In genomic region chr2:217935245-217935879, GRCh38 we compare ENCODE assay signal across 11 cellular contexts.
A peak's percentile ranks its signal among the peaks of the same experiment; 100 is the strongest.
DNase-seq lines count a peak whose midpoint lies in the region; ATAC-seq, FAIRE-seq and TF ChIP-seq lines count a peak whose summit lies in the region.
"Had no signal": no experiment of that assay in that cellular context is flagged by ENCODE, and none has a peak within 500 bp of the region (broad histone marks: within the 10 kb centered on the region; RNA-seq: fewer than 3 reads in every experiment).

No MANE protein-coding gene starts in this region.

- peaks cover 14% of the 10 kb centered on the region for H3K27me3 Mint-ChIP-seq in activated T-cell treated with anti-CD3 and anti-CD28 coated beads, Interleukin-2, amount 50 U/mL, for 4 hours (ENCODE audit: low read depth)
- peaks cover 13% of the 10 kb centered on the region for H3K27me3 Mint-ChIP-seq in progenitor cell of endocrine pancreas

- H3K4me3 Mint-ChIP-seq in activated T-cell treated with anti-CD3 and anti-CD28 coated beads, Interleukin-2, amount 50 U/mL, for 4 hours, result no peak overlapping the region
- no peak overlapping the region for H3K4me3 Mint-ChIP-seq in progenitor cell of endocrine pancreas (ENCODE audit: low read depth)
- H3K4me3 Mint-ChIP-seq: T-helper 1 cell treated with Interleukin-12 subunit alpha and Interleukin-12 subunit beta and Interleukin-4 antibody, amounts not matched to agents 30 μg/mL and 1 μg/mL, for 36 hours had no signal

- H3K4me1 ChIP-seq in esophagus muscularis mucosa (peaks cover 97 to 100% (median 98%) of the 10 kb centered on the region in 4 donors), mesenchymal stem cell (ENCODE audit: control insufficient read depth, insufficient read depth, low read depth, low read length) (peaks cover 67% of the 10 kb centered on the region), thoracic aorta (ENCODE audit: control insufficient read depth in 1 of 2, low read depth in 2 of 2) (peaks cover 55 to 92% of the 10 kb centered on the region in 2 donors)

- no peak for TF ChIP-seq EP300 in esophagus muscularis mucosa (IDR thresholded peaks at IDR 0.05)

- no peak overlapping the region for H2AFZ ChIP-seq in mesenchymal stem cell (ENCODE audit: low read depth, low read length)

- H3K36me3 Mint-ChIP-seq in activated T-cell treated with anti-CD3 and anti-CD28 coated beads, Interleukin-2, amount 50 U/mL, for 4 hours (ENCODE audit: insufficient read depth), result no peaks in the 10 kb centered on the region
- no peaks in the 10 kb centered on the region for H3K36me3 Mint-ChIP-seq in progenitor cell of endocrine pancreas (ENCODE audit: insufficient read depth)

- peak overlapping the region; percentile 14 to 81 for H3K18ac ChIP-seq in mesenchymal stem cell (ENCODE audit: low read depth in 1 of 2, low read length in 2 of 2)

- H3K9me3 ChIP-seq in esophagus muscularis mucosa (no peaks in the 10 kb centered on the region), mesenchymal stem cell (ENCODE audit: control insufficient read depth, low read length) (no peaks in the 10 kb centered on the region), thoracic aorta (no peaks in the 10 kb centered on the region)

- H2BK120ac ChIP-seq in mesenchymal stem cell (ENCODE audit: low read depth, low read length), result no peak overlapping the region

- no peaks in the 10 kb centered on the region for H3K4me1 Mint-ChIP-seq in activated T-cell treated with anti-CD3 and anti-CD28 coated beads, Interleukin-2, amount 50 U/mL, for 4 hours (ENCODE audit: low read depth)
- H3K4me1 Mint-ChIP-seq in progenitor cell of endocrine pancreas (ENCODE audit: low read depth), result peaks cover 27% of the 10 kb centered on the region

- WGBS in esophagus muscularis mucosa, result 45% methylated on average over 3 of the region's 7 CpGs
- WGBS in mesenchymal stem cell, result 71% methylated on average over 6 of the region's 7 CpGs

- H2BK5ac ChIP-seq in mesenchymal stem cell (ENCODE audit: low read depth, low read length, poor library complexity, severe bottlenecking), result no peak overlapping the region

- peak overlapping the region; percentile 62 for H3K9ac ChIP-seq in mesenchymal stem cell (ENCODE audit: low read length)

- H3K27ac ChIP-seq in esophagus muscularis mucosa (replicated peaks in 1 of 4), result peak overlapping the region; percentile 89 to 98 (median 97)
- H3K27ac ChIP-seq in mesenchymal stem cell (ENCODE audit: low read length, poor library complexity, severe bottlenecking), result peak overlapping the region; percentile 63
- H3K27ac ChIP-seq in thoracic aorta, result peak overlapping the region; percentile 99 to 100

- H3K14ac ChIP-seq in mesenchymal stem cell (ENCODE audit: low read length in 2 of 2), result peak overlapping the region in 1 of 2 experiments; percentile 55

- peak; percentile 83 for DNase-seq in RCC 7860 (ENCODE audit: low spot score)
- DNase-seq in esophagus muscularis mucosa (ENCODE audit: extremely low spot score), result no peak
- no peak for DNase-seq in mesenchymal stem cell
- DNase-seq in thoracic aorta (ENCODE audit: low spot score), result no peak
- DNase-seq in head of caudate nucleus, result no peak
- DNase-seq in activated T-cell treated with anti-CD3 and anti-CD28 coated beads, Interleukin-2, amount 50 U/mL, for 4 hours, result no peak
- no peak for DNase-seq in progenitor cell of endocrine pancreas (ENCODE audit: low spot score, unreplicated experiment)
- no peak for DNase-seq in stimulated activated naive CD4-positive, alpha-beta T cell treated with Interleukin-2 at 50 U/mL for 16 hours (lab: John Stamatoyannopoulos, UW)
- DNase-seq: DMS79, NCI-H524 had no signal

- peak overlapping the region; percentile 63 for H2AK5ac ChIP-seq in mesenchymal stem cell (ENCODE audit: low read length, severe bottlenecking)

- intact Hi-C loops in esophagus muscularis mucosa (cut with DNase I) (no loop called here), head of caudate nucleus (cut with DNase I) (no loop called here)

- H2BK12ac ChIP-seq in mesenchymal stem cell (ENCODE audit: low read length in 2 of 2), result peak overlapping the region in 1 of 2 experiments; percentile 65

- H4K91ac ChIP-seq in mesenchymal stem cell (ENCODE audit: low read length), result no peak overlapping the region

- peak; percentile 78 for FAIRE-seq in RCC 7860 (lab: Jason Lieb, UNC)

- TF ChIP-seq CTCF in esophagus muscularis mucosa (IDR thresholded peaks at IDR 0.05), result no peak
- no peak for TF ChIP-seq CTCF in thoracic aorta (IDR thresholded peaks at IDR 0.05)
- no peak for TF ChIP-seq CTCF in progenitor cell of endocrine pancreas (IDR thresholded peaks at IDR 0.05; ENCODE audit: unreplicated experiment)

- H3K27me3 ChIP-seq in esophagus muscularis mucosa (no peaks in the 10 kb centered on the region), mesenchymal stem cell (ENCODE audit: control insufficient read depth in 1 of 2, insufficient read depth in 1 of 2, low read length in 2 of 2) (no peaks in the 10 kb centered on the region), thoracic aorta (replicated peaks; ENCODE audit: insufficient read depth) (no peaks in the 10 kb centered on the region)

- no peak overlapping the region for H3K23ac ChIP-seq in mesenchymal stem cell (ENCODE audit: low read length in 2 of 2)

- H3K4me2 ChIP-seq in mesenchymal stem cell (ENCODE audit: low read length, poor library complexity, severe bottlenecking), result no peak overlapping the region

- H3K27ac Mint-ChIP-seq in progenitor cell of endocrine pancreas, result no peak overlapping the region
- H3K27ac Mint-ChIP-seq: T-helper 1 cell treated with Interleukin-12 subunit alpha and Interleukin-12 subunit beta and Interleukin-4 antibody, amounts not matched to agents 30 μg/mL and 1 μg/mL, for 36 hours had no signal

- peak overlapping the region in 1 of 2 experiments; percentile 35 for H3K4ac ChIP-seq in mesenchymal stem cell (ENCODE audit: low read depth in 1 of 2, low read length in 2 of 2)

- no peaks in the 10 kb centered on the region for H3K9me3 Mint-ChIP-seq in activated T-cell treated with anti-CD3 and anti-CD28 coated beads, Interleukin-2, amount 50 U/mL, for 4 hours
- no peaks in the 10 kb centered on the region for H3K9me3 Mint-ChIP-seq in progenitor cell of endocrine pancreas (ENCODE audit: low read depth)
- H3K9me3 Mint-ChIP-seq: T-helper 1 cell treated with Interleukin-12 subunit alpha and Interleukin-12 subunit beta and Interleukin-4 antibody, amounts not matched to agents 30 μg/mL and 1 μg/mL, for 36 hours had no signal

- ATAC-seq in thoracic aorta (ENCODE audit: insufficient number of reproducible peaks, low FRiP score, low read depth), result no peak
- ATAC-seq in activated T-cell treated with anti-CD3 and anti-CD28 coated beads, Interleukin-2, amount 50 U/mL, for 4 hours, result no peak

- H3K79me1 ChIP-seq in mesenchymal stem cell (replicated peaks; ENCODE audit: low read length, poor library complexity, severe bottlenecking), result peaks cover 10% of the 10 kb centered on the region

- no peak overlapping the region for H4K8ac ChIP-seq in mesenchymal stem cell (ENCODE audit: low read length)

- H3K36me3 ChIP-seq in esophagus muscularis mucosa (peaks cover 0 to 11% (median 3%) of the 10 kb centered on the region in 4 donors), mesenchymal stem cell (ENCODE audit: control insufficient read depth in 1 of 2, insufficient read depth in 2 of 2, low read depth in 1 of 2, low read length in 2 of 2) (peaks cover 8 to 12% of the 10 kb centered on the region in 2 experiments), thoracic aorta (peaks cover 3% of the 10 kb centered on the region)

- no peak for TF ChIP-seq POLR2A in esophagus muscularis mucosa (IDR thresholded peaks at IDR 0.05; ENCODE audit: low read depth)

- H2BK15ac ChIP-seq in mesenchymal stem cell (ENCODE audit: low read depth, poor library complexity, severe bottlenecking), result no peak overlapping the region

- H3K4me3 ChIP-seq in esophagus muscularis mucosa (peak overlapping the region; percentile 61 to 89 (median 76)), mesenchymal stem cell (ENCODE audit: insufficient read depth in 1 of 2, low read depth in 1 of 2, low read length in 2 of 2) (peak overlapping the region in 1 of 2 experiments; percentile 31), thoracic aorta (peak overlapping the region; percentile 82)
